ENCODE assay signal across 1 cellular context in the genomic region with DNA sequence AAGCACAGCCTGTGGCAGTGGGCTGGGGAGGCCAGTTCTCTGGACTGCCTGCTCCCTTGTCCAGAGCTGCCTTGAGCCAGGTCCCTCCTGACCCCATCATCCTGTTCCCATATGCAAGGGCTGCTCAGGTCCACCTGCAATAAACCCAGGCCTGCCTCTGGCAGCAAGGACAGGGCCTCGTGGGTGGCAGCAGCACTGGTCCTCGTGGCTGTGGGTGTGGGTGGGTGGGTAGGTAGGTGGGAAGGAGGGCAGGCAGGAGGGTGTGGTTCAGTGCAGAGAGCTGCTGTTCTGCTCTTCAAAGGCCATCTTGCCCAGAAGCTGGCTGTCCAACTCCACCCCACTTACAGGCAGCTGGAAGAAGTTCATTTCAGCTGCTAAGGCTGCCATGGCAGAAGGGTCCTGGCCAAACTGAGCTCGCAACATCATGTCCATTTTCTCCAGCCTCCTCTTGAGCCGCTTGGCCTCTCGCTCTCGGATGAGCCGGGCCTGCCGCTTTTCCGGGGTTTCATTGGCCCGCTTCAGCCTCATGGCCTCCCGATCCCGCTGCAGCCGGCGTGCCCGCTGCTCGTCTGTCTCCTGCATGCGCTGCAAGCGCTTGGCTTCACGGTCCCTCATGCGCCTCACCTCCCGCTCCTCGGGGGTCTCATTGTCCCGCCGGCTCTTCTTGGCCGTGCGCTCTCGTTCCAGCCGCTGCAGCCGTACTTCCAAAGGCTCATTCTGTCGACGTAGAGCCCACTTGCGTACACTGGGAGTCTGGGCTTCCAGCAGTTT.
TF ChIP-seq lines count a peak whose summit lies in the region.

No MANE protein-coding gene starts in this region.

TF ChIP-seq in HepG2, 621 proteins besides CTCF, POLR2A, EP300 and RAD21:
- TF ChIP-seq KAT8 (CRISPR knock-in tag; IDR thresholded peaks at IDR 0.05), result no peak
- peak; percentile 40 for TF ChIP-seq AGO2 (optimal IDR thresholded peaks at IDR 0.05; ENCODE audit: low read depth, low read length)
- TF ChIP-seq, protein P1, sequence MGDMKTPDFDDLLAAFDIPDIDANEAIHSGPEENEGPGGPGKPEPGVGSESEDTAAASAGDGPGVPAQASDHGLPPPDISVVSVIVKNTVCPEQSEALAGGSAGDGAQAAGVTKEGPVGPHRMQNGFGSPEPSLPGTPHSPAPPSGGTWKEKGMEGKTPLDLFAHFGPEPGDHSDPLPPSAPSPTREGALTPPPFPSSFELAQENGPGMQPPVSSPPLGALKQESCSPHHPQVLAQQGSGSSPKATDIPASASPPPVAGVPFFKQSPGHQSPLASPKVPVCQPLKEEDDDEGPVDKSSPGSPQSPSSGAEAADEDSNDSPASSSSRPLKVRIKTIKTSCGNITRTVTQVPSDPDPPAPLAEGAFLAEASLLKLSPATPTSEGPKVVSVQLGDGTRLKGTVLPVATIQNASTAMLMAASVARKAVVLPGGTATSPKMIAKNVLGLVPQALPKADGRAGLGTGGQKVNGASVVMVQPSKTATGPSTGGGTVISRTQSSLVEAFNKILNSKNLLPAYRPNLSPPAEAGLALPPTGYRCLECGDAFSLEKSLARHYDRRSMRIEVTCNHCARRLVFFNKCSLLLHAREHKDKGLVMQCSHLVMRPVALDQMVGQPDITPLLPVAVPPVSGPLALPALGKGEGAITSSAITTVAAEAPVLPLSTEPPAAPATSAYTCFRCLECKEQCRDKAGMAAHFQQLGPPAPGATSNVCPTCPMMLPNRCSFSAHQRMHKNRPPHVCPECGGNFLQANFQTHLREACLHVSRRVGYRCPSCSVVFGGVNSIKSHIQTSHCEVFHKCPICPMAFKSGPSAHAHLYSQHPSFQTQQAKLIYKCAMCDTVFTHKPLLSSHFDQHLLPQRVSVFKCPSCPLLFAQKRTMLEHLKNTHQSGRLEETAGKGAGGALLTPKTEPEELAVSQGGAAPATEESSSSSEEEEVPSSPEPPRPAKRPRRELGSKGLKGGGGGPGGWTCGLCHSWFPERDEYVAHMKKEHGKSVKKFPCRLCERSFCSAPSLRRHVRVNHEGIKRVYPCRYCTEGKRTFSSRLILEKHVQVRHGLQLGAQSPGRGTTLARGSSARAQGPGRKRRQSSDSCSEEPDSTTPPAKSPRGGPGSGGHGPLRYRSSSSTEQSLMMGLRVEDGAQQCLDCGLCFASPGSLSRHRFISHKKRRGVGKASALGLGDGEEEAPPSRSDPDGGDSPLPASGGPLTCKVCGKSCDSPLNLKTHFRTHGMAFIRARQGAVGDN (CRISPR knock-in tag; IDR thresholded peaks at IDR 0.05), result peak; percentile 25; the same call in 1 of the 2 replicates
- no peak for TF ChIP-seq PHF21A (CRISPR knock-in tag; IDR thresholded peaks at IDR 0.05)
- TF ChIP-seq FOXP1 (IDR thresholded peaks at IDR 0.05), result no peak
- TF ChIP-seq FOXP1 (CRISPR knock-in tag; IDR thresholded peaks at IDR 0.05), result no peak
- no peak for TF ChIP-seq NR0B2 (CRISPR knock-in tag; IDR thresholded peaks at IDR 0.05)
- TF ChIP-seq ZBTB38 (CRISPR knock-in tag; IDR thresholded peaks at IDR 0.05), result peak; percentile 49; the same call in 1 of the 2 replicates
- TF ChIP-seq THAP8 (CRISPR knock-in tag; IDR thresholded peaks at IDR 0.05; ENCODE audit: borderline replicate concordance), result no peak
- TF ChIP-seq ZNF569 (CRISPR knock-in tag; IDR thresholded peaks at IDR 0.05; ENCODE audit: borderline replicate concordance), result no peak
- no peak for TF ChIP-seq ZNF33B (CRISPR knock-in tag; IDR thresholded peaks at IDR 0.05)
- TF ChIP-seq MYNN (CRISPR knock-in tag; IDR thresholded peaks at IDR 0.05; ENCODE audit: low read depth), result no peak
- TF ChIP-seq MYC (CRISPR knock-in tag; IDR thresholded peaks at IDR 0.05; ENCODE audit: borderline replicate concordance), result no peak
TF ChIP-seq in HepG2: peak in this region for 3.
